Comparison of ENCODE assay signal across 1 cellular context in the genomic region with DNA sequence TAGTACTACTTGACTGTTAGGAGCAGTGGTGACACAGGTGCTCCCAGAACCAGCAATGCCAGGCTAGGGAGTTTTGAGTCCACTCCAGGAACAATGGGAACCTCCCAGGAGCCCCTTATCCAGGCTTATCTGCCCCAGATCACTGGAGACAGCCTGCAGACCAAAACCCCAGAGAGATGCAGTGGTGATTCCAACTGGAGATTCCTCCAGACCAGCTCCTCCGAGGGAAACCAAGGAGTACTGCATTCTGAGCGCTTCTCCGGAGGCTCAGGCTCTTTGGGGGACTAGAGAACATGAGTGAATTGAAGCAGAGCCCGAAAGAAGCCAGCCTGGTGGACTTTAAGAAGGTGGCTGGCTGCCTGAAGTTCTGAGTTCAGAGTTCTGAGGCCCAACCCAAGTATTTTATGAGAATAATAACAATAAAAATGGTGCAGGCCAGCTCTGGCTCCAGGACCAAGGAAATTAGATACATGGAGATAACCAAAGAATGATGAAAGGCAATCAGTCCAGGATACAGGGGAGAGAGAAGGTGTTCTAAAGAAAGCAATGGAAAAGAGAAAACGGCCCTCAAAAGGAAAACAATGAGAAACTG.
TF ChIP-seq lines count a peak whose summit lies in the region.

No MANE protein-coding gene starts in this region.

TF ChIP-seq in IMR-90, 13 proteins besides CTCF, POLR2A, EP300 and RAD21:
- TF ChIP-seq CEBPB (IDR thresholded peaks at IDR 0.05; ENCODE audit: low read depth, low read length) = no peak
- no peak for TF ChIP-seq RCOR1 (IDR thresholded peaks at IDR 0.05; ENCODE audit: insufficient replicate concordance, low read length)
- no peak for TF ChIP-seq CHD1 (IDR thresholded peaks at IDR 0.05; ENCODE audit: low read depth, low read length)
- TF ChIP-seq BHLHE40 (IDR thresholded peaks at IDR 0.05; ENCODE audit: low read depth, low read length) = no peak
- TF ChIP-seq NFE2L2 (IDR thresholded peaks at IDR 0.05; ENCODE audit: low read depth, low read length) = no peak
- TF ChIP-seq, protein P1, sequence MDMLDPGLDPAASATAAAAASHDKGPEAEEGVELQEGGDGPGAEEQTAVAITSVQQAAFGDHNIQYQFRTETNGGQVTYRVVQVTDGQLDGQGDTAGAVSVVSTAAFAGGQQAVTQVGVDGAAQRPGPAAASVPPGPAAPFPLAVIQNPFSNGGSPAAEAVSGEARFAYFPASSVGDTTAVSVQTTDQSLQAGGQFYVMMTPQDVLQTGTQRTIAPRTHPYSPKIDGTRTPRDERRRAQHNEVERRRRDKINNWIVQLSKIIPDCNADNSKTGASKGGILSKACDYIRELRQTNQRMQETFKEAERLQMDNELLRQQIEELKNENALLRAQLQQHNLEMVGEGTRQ (IDR thresholded peaks at IDR 0.05; ENCODE audit: low read depth, low read length) = no peak
- TF ChIP-seq FOS (IDR thresholded peaks at IDR 0.05; ENCODE audit: low read depth, low read length) = no peak
- TF ChIP-seq RFX5 (IDR thresholded peaks at IDR 0.05; ENCODE audit: low read depth, low read length) = no peak
